9 cellular contexts compared by ENCODE assay signal in the genomic region with DNA sequence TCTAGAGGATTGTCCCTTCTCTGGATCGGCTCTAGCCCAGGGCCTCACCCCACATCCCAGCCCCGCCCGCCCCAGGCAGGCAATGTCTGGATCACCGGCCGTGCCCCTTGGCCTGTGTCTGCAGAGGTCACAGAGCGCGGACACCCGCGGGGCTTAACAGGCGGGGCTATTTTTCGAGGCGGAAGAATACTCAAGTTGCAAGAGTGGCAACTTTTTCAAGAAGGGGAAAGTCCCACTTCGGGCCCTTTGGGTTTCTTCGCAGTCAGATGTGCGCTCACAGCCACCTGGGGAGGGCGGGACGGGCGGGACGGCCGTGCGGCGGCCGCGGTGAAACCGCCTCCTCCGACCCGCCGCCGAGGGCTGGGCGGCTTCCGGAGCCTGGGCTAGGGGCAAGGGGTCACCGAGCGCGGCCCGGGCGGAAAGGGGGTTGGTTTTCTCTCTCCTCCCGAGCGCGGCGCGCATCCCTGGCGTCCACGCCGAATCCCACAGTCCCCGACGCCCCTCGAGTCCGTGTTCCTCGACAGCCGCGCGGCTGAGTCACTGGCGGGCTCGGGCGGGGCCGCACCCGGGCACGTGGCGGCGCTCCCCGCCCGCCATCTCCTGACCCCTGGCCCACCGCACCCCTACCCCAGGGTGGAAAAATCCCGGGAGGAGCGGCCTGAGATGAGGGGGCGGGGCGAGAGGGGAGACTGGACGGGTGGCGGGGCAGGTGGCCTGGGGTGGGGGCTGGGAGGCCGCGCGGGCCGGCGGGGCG. TPM values are rescaled to one million over a fixed set of nuclear protein-coding genes. Genes with fewer than 3 reads are reported as not detected.
DNase-seq lines count a peak whose midpoint lies in the region; ATAC-seq and TF ChIP-seq lines count a peak whose summit lies in the region.
"Had no signal": no experiment of that assay in that cellular context is flagged by ENCODE, and none has a peak within 500 bp of the region (broad histone marks: within the 10 kb centered on the region; RNA-seq: fewer than 3 reads in every experiment).

No MANE protein-coding gene starts in this region.

- peak overlapping the region; percentile 94 for H3K27ac ChIP-seq in CD4-positive, alpha-beta memory T cell (ENCODE audit: low read depth, low read length)
- peak overlapping the region; percentile 91 for H3K27ac ChIP-seq in IMR-90 (ENCODE audit: insufficient read depth, low read length)
- H3K27ac ChIP-seq in ascending aorta = peak overlapping the region; percentile 93 to 99
- H3K27ac ChIP-seq in hepatocyte = peak overlapping the region; percentile 100

- CTCF ChIA-PET in CD4-positive, alpha-beta memory T cell (lab: Charles Lee; ENCODE audit: partially characterized antibody) = interaction anchor here (0.9 to 2.9 kb wide), 3 partner anchors 16 to 18 kb away, joined by 3 to 15 read pairs (median 5); a partner anchor contains a TSS
- CTCF ChIA-PET in IMR-90 (lab: Yijun Ruan, JAX) = no interaction called here

- H4K91ac ChIP-seq in IMR-90 (ENCODE audit: insufficient read depth, low read depth, low read length) = peak overlapping the region; percentile 91

- in situ Hi-C loops in IMR-90 (cut with MboI; ENCODE audit: low sequenced_read_pairs) = no loop called here

- peak overlapping the region; percentile 84 to 95 (median 91) for H3K27ac Mint-ChIP-seq in CD4-positive, alpha-beta memory T cell

- peaks cover 20 to 61% (median 34%) of the 10 kb centered on the region in 4 donors for H3K4me1 Mint-ChIP-seq in CD4-positive, alpha-beta memory T cell

- intact Hi-C loops in CD4-positive, alpha-beta memory T cell (cut with micrococcal nuclease) = loop anchor here (1.0 to 2.0 kb wide), 2 partner anchors 18 to 239 kb away; a partner anchor contains a TSS
- intact Hi-C loops in IMR-90 (cut with micrococcal nuclease) = no loop called here
- intact Hi-C loops in ascending aorta (cut with DNase I) = loop anchor here (1.0 kb wide), 1 partner anchor 48 kb away; a partner anchor contains a TSS
- intact Hi-C loops in sciatic nerve (cut with DNase I) = no loop called here

- H3K27me3 ChIP-seq in CD4-positive, alpha-beta memory T cell (ENCODE audit: insufficient read depth, low read length) = no peaks in the 10 kb centered on the region
- no peaks in the 10 kb centered on the region for H3K27me3 ChIP-seq in IMR-90 (ENCODE audit: control insufficient read depth, insufficient read depth, low read length)
- no peaks in the 10 kb centered on the region for H3K27me3 ChIP-seq in ascending aorta
- H3K27me3 ChIP-seq in hepatocyte = no peaks in the 10 kb centered on the region

- no peak for TF ChIP-seq CTCF in IMR-90 (conservative IDR thresholded peaks at IDR 0.05; ENCODE audit: low read depth, low read length)
- no peak for TF ChIP-seq CTCF in ascending aorta (IDR thresholded peaks at IDR 0.05)
- TF ChIP-seq CTCF in hepatocyte (IDR thresholded peaks at IDR 0.05; ENCODE audit: poor library complexity) = no peak

- H3K4ac ChIP-seq in IMR-90 (ENCODE audit: low read depth, low read length) = peak overlapping the region; percentile 97

- BruUV-seq in IMR-90 (replicated peaks; lab: Mats Ljungman, UMichigan) = no TSS peak

- peak overlapping the region; percentile 95 for H3K56ac ChIP-seq in IMR-90 (ENCODE audit: extremely low read depth, insufficient read depth, low read length)

- POLR2A ChIA-PET in CD4-positive, alpha-beta memory T cell (lab: Charles Lee; ENCODE audit: partially characterized antibody) = interaction anchor here (0.7 to 25.3 kb wide), 16 partner anchors 10 to 164 kb away, joined by 3 to 973 read pairs (median 6); a partner anchor contains a TSS
- POLR2A ChIA-PET in IMR-90 (lab: Charles Lee; ENCODE audit: unreplicated experiment) = interaction anchor here (0.6 to 3.5 kb wide), 3 partner anchors 9 to 391 kb away, joined by 3 to 19 read pairs (median 4); a partner anchor contains a TSS

- H3K4me2 ChIP-seq in IMR-90 (ENCODE audit: low read depth, low read length) = peak overlapping the region; percentile 74
- peak overlapping the region; percentile 86 for H3K4me2 ChIP-seq in hepatocyte

- H2BK5ac ChIP-seq in IMR-90 (ENCODE audit: low read depth, low read length, poor library complexity, severe bottlenecking) = peak overlapping the region; percentile 90

- H2AFZ ChIP-seq in IMR-90 (replicated peaks; ENCODE audit: low read length, poor library complexity) = peak overlapping the region; percentile 85
- H2AFZ ChIP-seq in hepatocyte = peak overlapping the region; percentile 72

- no peaks in the 10 kb centered on the region for H3K27me3 Mint-ChIP-seq in CD4-positive, alpha-beta memory T cell

- peak overlapping the region; percentile 62 to 86 for H4K8ac ChIP-seq in IMR-90 (ENCODE audit: low read depth in 2 of 2, low read length in 2 of 2)

- peak overlapping the region; percentile 98 for H3K14ac ChIP-seq in IMR-90 (replicated peaks; ENCODE audit: low read depth, low read length)

- H4K5ac ChIP-seq in IMR-90 (ENCODE audit: low read depth, low read length) = peak overlapping the region; percentile 61

- H3K36me3 ChIP-seq in CD4-positive, alpha-beta memory T cell (ENCODE audit: insufficient read depth, low read length) = peaks cover 27% of the 10 kb centered on the region
- H3K36me3 ChIP-seq in IMR-90 (ENCODE audit: control insufficient read depth, insufficient read depth, low read length) = peaks cover 21% of the 10 kb centered on the region
- H3K36me3 ChIP-seq in ascending aorta = peaks cover 15 to 23% of the 10 kb centered on the region in 2 donors
- H3K36me3 ChIP-seq in hepatocyte (replicated peaks; ENCODE audit: insufficient read depth, low read depth) = no peaks in the 10 kb centered on the region

- no peak for TF ChIP-seq RAD21 in IMR-90 (IDR thresholded peaks at IDR 0.05; ENCODE audit: low read length)

- H3K4me1 ChIP-seq in CD4-positive, alpha-beta memory T cell (ENCODE audit: insufficient read depth, low read length) = peaks cover 37% of the 10 kb centered on the region
- H3K4me1 ChIP-seq in IMR-90 (ENCODE audit: control insufficient read depth, insufficient read depth, low read length) (peaks cover 38% of the 10 kb centered on the region), ascending aorta (peaks cover 15 to 50% of the 10 kb centered on the region in 2 donors), hepatocyte (ENCODE audit: insufficient read depth) (peaks cover 31% of the 10 kb centered on the region)

- peaks cover 38% of the 10 kb centered on the region for H3K79me2 ChIP-seq in hepatocyte

- H4K20me1 ChIP-seq in IMR-90 (ENCODE audit: insufficient read depth, low read length) (peaks cover 40% of the 10 kb centered on the region), hepatocyte (ENCODE audit: insufficient read depth, poor library complexity, severe bottlenecking) (peaks cover 21% of the 10 kb centered on the region)

- H2BK20ac ChIP-seq in IMR-90 (ENCODE audit: low read depth, low read length) = no peak overlapping the region

- no peak for TF ChIP-seq POLR2A in IMR-90 (IDR thresholded peaks at IDR 0.05; ENCODE audit: low read depth, low read length)

- dilution Hi-C loops in IMR-90 (cut with HindIII; ENCODE audit: low sequenced_read_pairs, unreplicated experiment) = no loop called here

- peak overlapping the region; percentile 89 for H3K23ac ChIP-seq in IMR-90 (ENCODE audit: low read depth, low read length)

- peak overlapping the region; percentile 79 for H2AK5ac ChIP-seq in IMR-90 (ENCODE audit: low read depth, low read length)

- H2BK120ac ChIP-seq in IMR-90 (ENCODE audit: low read depth, low read length) = peak overlapping the region; percentile 85

- peak overlapping the region; percentile 87 for H3K9ac ChIP-seq in IMR-90 (ENCODE audit: low read depth, low read length)

- H2AK9ac ChIP-seq in IMR-90 (replicated peaks; ENCODE audit: low read depth, low read length, poor library complexity) = peak overlapping the region; percentile 96

- peaks cover 12 to 37% of the 10 kb centered on the region in 2 experiments; a peak in 3 of 4 replicates for H3K79me1 ChIP-seq in IMR-90 (ENCODE audit: low read depth in 1 of 2, low read length in 2 of 2)

- H3K4me3 ChIP-seq in CD4-positive, alpha-beta memory T cell (ENCODE audit: low read length in 2 of 2) = peak overlapping the region in 1 of 2 donors; percentile 94
- H3K4me3 ChIP-seq in IMR-90 (ENCODE audit: insufficient read depth, low read depth, low read length) (peak overlapping the region; percentile 98), ascending aorta (peak overlapping the region; percentile 94 to 100), hepatocyte (peak overlapping the region; percentile 61)

- peaks cover 0 to 2% (median 0%) of the 10 kb centered on the region in 8 donors for H3K9me3 Mint-ChIP-seq in CD4-positive, alpha-beta memory T cell

- 1% methylated on average over 28 of the region's 75 CpGs; no CpG with 5 or more reads in 1 of the 2 experiments for WGBS in IMR-90 (ENCODE audit: extremely low coverage in 2 of 2, insufficient read length in 1 of 2), 2 experiments
- WGBS in hepatocyte (ENCODE audit: low lambda C conversion rate, missing lambda C conversion rate) = 2% methylated on average over 20 of the region's 75 CpGs

- H3K9me2 ChIP-seq in hepatocyte (replicated peaks; ENCODE audit: insufficient read depth) = no peaks in the 10 kb centered on the region

- peak; percentile 81 to 89 (median 82) for DNase-seq in CD4-positive, alpha-beta memory T cell
- DNase-seq in IMR-90 = peak; percentile 76
- peak in 4 of 5 experiments; percentile 46 to 94 (median 74) for DNase-seq in T-helper 2 cell
- DNase-seq in ascending aorta (ENCODE audit: low spot score in 2 of 2) = peak; percentile 37 to 89
- peak; percentile 92 for DNase-seq in hepatocyte (ENCODE audit: low spot score)
- peak; percentile 84 for DNase-seq in sciatic nerve (ENCODE audit: low spot score)
- no peak for DNase-seq in NCI-H526 treated with DMSO at 0.1 percent for 48 hours (lab: John Stamatoyannopoulos, UW)

- H2BK15ac ChIP-seq in IMR-90 (ENCODE audit: low read depth, low read length) = peak overlapping the region; percentile 5; the same call in 1 of the 3 replicates

- peak overlapping the region; percentile 71 for H3K18ac ChIP-seq in IMR-90 (ENCODE audit: low read depth, low read length)

- peaks cover 25% of the 10 kb centered on the region; the same call in 1 of the 2 replicates for H3K9me1 ChIP-seq in IMR-90 (ENCODE audit: insufficient read depth, low read length)

- H3K9me3 ChIP-seq in CD4-positive, alpha-beta memory T cell (ENCODE audit: control insufficient read depth in 1 of 2, low read length in 2 of 2) = no peaks in the 10 kb centered on the region
- H3K9me3 ChIP-seq in IMR-90 (ENCODE audit: control insufficient read depth, insufficient read depth, low read length) (no peaks in the 10 kb centered on the region), ascending aorta (no peaks in the 10 kb centered on the region), hepatocyte (ENCODE audit: low read depth) (no peaks in the 10 kb centered on the region)

- ATAC-seq in GM19397 (IDR thresholded peaks at IDR 0.05; ENCODE audit: unreplicated experiment) (peak; percentile 31), IMR-90 (ENCODE audit: low read depth) (peak; percentile 2), sciatic nerve (peak; percentile 40)

- H3K4me3 Mint-ChIP-seq in CD4-positive, alpha-beta memory T cell = peak overlapping the region; percentile 85 to 100 (median 99)

- H3K36me3 Mint-ChIP-seq in CD4-positive, alpha-beta memory T cell = peaks cover 25 to 35% of the 10 kb centered on the region in 2 donors

RNA-seq across cellular contexts. Expression of a gene that starts 1.2 kb away (rescaled TPM):
- 100 to 1,000 TPM; 560 to 585 TPM for total RNA-seq in CD4-positive, alpha-beta memory T cell
- 1,000 to 10,000 TPM; 2,226 to 2,605 TPM for polyA plus RNA-seq in CD4-positive, alpha-beta memory T cell
- total RNA-seq in IMR-90 (2012; rRNA removed) = 348 and 432 TPM in 2 replicates
- polyA plus RNA-seq in IMR-90 (2012; rRNA removed) = 1,671 and 2,152 TPM in 2 replicates
- polyA plus RNA-seq in IMR-90 (2012; cell fraction: cytosol; rRNA removed) = 2,723 and 2,770 TPM in 2 replicates
- polyA plus RNA-seq in IMR-90 (2012; cell fraction: nucleus; rRNA removed; ENCODE audit: low replicate concordance) = 690 and 857 TPM in 2 replicates
- 1,046 TPM for total RNA-seq in ascending aorta
- 244 and 280 TPM in 2 replicates for total RNA-seq in hepatocyte
- 706 and 713 TPM in 2 replicates for polyA plus RNA-seq in hepatocyte
- total RNA-seq in sciatic nerve = 234 TPM

RNA-seq across cellular contexts. Expression of a gene that starts 1.4 kb away (rescaled TPM):
- total RNA-seq in CD4-positive, alpha-beta memory T cell = 10 to 100 TPM; 16.2 to 21.8 TPM
- polyA plus RNA-seq in CD4-positive, alpha-beta memory T cell = 1 to 10 TPM; 1.5 to 2.4 TPM
- total RNA-seq in IMR-90 (2012; rRNA removed) (1.4 TPM in 2 replicates), ascending aorta (not detected), hepatocyte (16.3 and 18.7 TPM in 2 replicates), sciatic nerve (5.1 TPM)
- polyA plus RNA-seq in IMR-90 (2012; rRNA removed) (4.2 and 5.1 TPM in 2 replicates), hepatocyte (30.2 and 40.4 TPM in 2 replicates)
- polyA plus RNA-seq in IMR-90 (2012; cell fraction: cytosol; rRNA removed) = 1.6 and 2.8 TPM in 2 replicates
- 52.7 and 54.4 TPM in 2 replicates for polyA plus RNA-seq in IMR-90 (2012; cell fraction: nucleus; rRNA removed; ENCODE audit: low replicate concordance)

RNA-seq across cellular contexts. Expression of a gene that starts 9.4 kb away (rescaled TPM):
- 100 to 1,000 TPM; 154 to 172 TPM for total RNA-seq in CD4-positive, alpha-beta memory T cell
- polyA plus RNA-seq in CD4-positive, alpha-beta memory T cell = 10 to 100 TPM; 52.4 to 61.5 TPM
- total RNA-seq in IMR-90 (2012; rRNA removed) (13.1 and 13.3 TPM in 2 replicates), ascending aorta (164 TPM), hepatocyte (59.2 and 65.1 TPM in 2 replicates), sciatic nerve (76.5 TPM)
- polyA plus RNA-seq in IMR-90 (2012; rRNA removed) (79.5 and 83.6 TPM in 2 replicates), hepatocyte (66.5 and 75.3 TPM in 2 replicates)
- 41.9 and 55.4 TPM in 2 replicates for polyA plus RNA-seq in IMR-90 (2012; cell fraction: cytosol; rRNA removed)
- polyA plus RNA-seq in IMR-90 (2012; cell fraction: nucleus; rRNA removed; ENCODE audit: low replicate concordance) = 69.1 and 86.3 TPM in 2 replicates

RNA-seq across cellular contexts. Expression of a gene that starts 9.7 kb away (rescaled TPM):
- total RNA-seq in CD4-positive, alpha-beta memory T cell = 10 to 100 TPM; 43.5 to 49.5 TPM
- polyA plus RNA-seq in CD4-positive, alpha-beta memory T cell = 100 to 1,000 TPM in 1 of 2 donors, 10 to 100 TPM in 1; 55.1 to 101 TPM
- total RNA-seq in IMR-90 (2012; rRNA removed) (30.8 and 35.0 TPM in 2 replicates), ascending aorta (56.2 TPM), hepatocyte (42.9 and 59.5 TPM in 2 replicates), sciatic nerve (28.3 TPM)
- polyA plus RNA-seq in IMR-90 (2012; rRNA removed) (62.2 and 68.2 TPM in 2 replicates), hepatocyte (78.7 and 84.8 TPM in 2 replicates)
- polyA plus RNA-seq in IMR-90 (2012; cell fraction: cytosol; rRNA removed) = 58.3 and 80.2 TPM in 2 replicates
- polyA plus RNA-seq in IMR-90 (2012; cell fraction: nucleus; rRNA removed; ENCODE audit: low replicate concordance) = 29.2 and 53.6 TPM in 2 replicates

RNA-seq across cellular contexts. Expression of a gene that starts 17.4 kb away (rescaled TPM):
- not detected for total RNA-seq in CD4-positive, alpha-beta memory T cell
- not detected for polyA plus RNA-seq in CD4-positive, alpha-beta memory T cell
- total RNA-seq in IMR-90 (2012; rRNA removed) = not detected in 2 replicates
- polyA plus RNA-seq in IMR-90 (2012; rRNA removed) = not detected in 2 replicates
- 0.03 TPM in 1 of 2 replicates, not detected in the other for polyA plus RNA-seq in IMR-90 (2012; cell fraction: cytosol; rRNA removed)
- polyA plus RNA-seq in IMR-90 (2012; cell fraction: nucleus; rRNA removed; ENCODE audit: low replicate concordance) = not detected in 2 replicates
- not detected for total RNA-seq in ascending aorta
- not detected in 2 replicates for total RNA-seq in hepatocyte
- polyA plus RNA-seq in hepatocyte = 0.06 TPM in 1 of 2 replicates, not detected in the other
- not detected for total RNA-seq in sciatic nerve
- total RNA-seq: activated CD8-positive, alpha-beta memory T cell treated with anti-CD3 and anti-CD28 coated beads for 36 hours had no signal

Comparison
In these comparisons a context has a peak if more than half of its experiments do, and no peak if none do; other contexts are left out.
1. intact Hi-C loops: an anchor here in CD4-positive, alpha-beta memory T cell (1.0 to 2.0 kb wide) and ascending aorta (1.0 kb wide); none called in IMR-90 and sciatic nerve.